In genomic region chr22:36152088-36152487, GRCh38 we compare ENCODE assay signal across 20 cellular contexts. TPM values are rescaled to one million over a fixed set of nuclear protein-coding genes. Genes with fewer than 3 reads are reported as not detected.
DNase-seq lines count a peak whose midpoint lies in the region; ATAC-seq and TF ChIP-seq lines count a peak whose summit lies in the region.
"Had no signal": no experiment of that assay in that cellular context is flagged by ENCODE, and none has a peak within 500 bp of the region (broad histone marks: within the 10 kb centered on the region; RNA-seq: fewer than 3 reads in every experiment).

No MANE protein-coding gene starts in this region.

- no peak for TF ChIP-seq EP300 in esophagus muscularis mucosa (IDR thresholded peaks at IDR 0.05)

- H3K4me3 Mint-ChIP-seq in activated naive CD8-positive, alpha-beta T cell: peak overlapping the region; percentile 64
- H3K4me3 Mint-ChIP-seq in activated naive CD8-positive, alpha-beta T cell treated with anti-CD3 and anti-CD28 coated beads for 36 hours: no peak overlapping the region
- peak overlapping the region in 2 of 4 donors; percentile 37 to 43 for H3K4me3 Mint-ChIP-seq in IgD-negative memory B cell
- H3K4me3 Mint-ChIP-seq: endodermal cell, neural crest cell had no signal

- H3K36me3 ChIP-seq in esophagus muscularis mucosa: peaks cover 0 to 27% (median 17%) of the 10 kb centered on the region in 4 donors
- H3K36me3 ChIP-seq in thymus (ENCODE audit: control insufficient read depth, insufficient read depth): peaks cover 12% of the 10 kb centered on the region

- H3K27me3 ChIP-seq in esophagus muscularis mucosa (no peaks in the 10 kb centered on the region), thymus (ENCODE audit: control insufficient read depth, insufficient read depth) (no peaks in the 10 kb centered on the region)
- H3K27me3 ChIP-seq: upper lobe of left lung had no signal

- H3K9me3 ChIP-seq in esophagus muscularis mucosa (no peaks in the 10 kb centered on the region), thymus (ENCODE audit: control insufficient read depth) (no peaks in the 10 kb centered on the region)
- H3K9me3 ChIP-seq: Caco-2, upper lobe of left lung had no signal

- H3K27ac Mint-ChIP-seq in activated naive CD8-positive, alpha-beta T cell: peak overlapping the region; percentile 100
- H3K27ac Mint-ChIP-seq in activated naive CD8-positive, alpha-beta T cell treated with anti-CD3 and anti-CD28 coated beads for 36 hours: no peak overlapping the region
- H3K27ac Mint-ChIP-seq in IgD-negative memory B cell: peak overlapping the region in 2 of 3 donors; percentile 76 to 86
- H3K27ac Mint-ChIP-seq: endodermal cell had no signal

- 81% methylated on average over 3 of the region's 3 CpGs for WGBS in esophagus muscularis mucosa
- WGBS in thymus: 97% methylated on average over 3 of the region's 3 CpGs

- ATAC-seq in HG02870 (IDR thresholded peaks at IDR 0.05; ENCODE audit: unreplicated experiment): no peak

- H3K27ac ChIP-seq in esophagus muscularis mucosa (replicated peaks in 1 of 4) (peak overlapping the region; percentile 55 to 78 (median 68)), thymus (ENCODE audit: low read depth) (peak overlapping the region; percentile 26), caudate nucleus (ENCODE audit: low read depth, low read length) (no peak overlapping the region)

- H3K4me1 ChIP-seq in esophagus muscularis mucosa (peaks cover 69 to 84% (median 78%) of the 10 kb centered on the region in 4 donors), thymus (ENCODE audit: control insufficient read depth, insufficient read depth, low read length) (peaks cover 14% of the 10 kb centered on the region)

- H3K4me3 ChIP-seq in esophagus muscularis mucosa (no peak overlapping the region), thymus (ENCODE audit: low read length) (no peak overlapping the region)
- H3K4me3 ChIP-seq: upper lobe of left lung had no signal

- no peaks in the 10 kb centered on the region for H3K27me3 Mint-ChIP-seq in activated naive CD8-positive, alpha-beta T cell
- no peaks in the 10 kb centered on the region for H3K27me3 Mint-ChIP-seq in activated naive CD8-positive, alpha-beta T cell treated with anti-CD3 and anti-CD28 coated beads for 36 hours
- H3K27me3 Mint-ChIP-seq in IgD-negative memory B cell: no peaks in the 10 kb centered on the region

- intact Hi-C loops in esophagus muscularis mucosa (cut with DNase I): no loop called here

- no peak for TF ChIP-seq POLR2A in esophagus muscularis mucosa (IDR thresholded peaks at IDR 0.05; ENCODE audit: low read depth)

- peaks cover 82% of the 10 kb centered on the region for H3K4me1 Mint-ChIP-seq in activated naive CD8-positive, alpha-beta T cell (ENCODE audit: low read depth)
- peaks cover 68% of the 10 kb centered on the region for H3K4me1 Mint-ChIP-seq in activated naive CD8-positive, alpha-beta T cell treated with anti-CD3 and anti-CD28 coated beads for 36 hours
- peaks cover 22 to 40% (median 34%) of the 10 kb centered on the region in 3 donors for H3K4me1 Mint-ChIP-seq in IgD-negative memory B cell

- H3K9me3 Mint-ChIP-seq in activated naive CD8-positive, alpha-beta T cell (ENCODE audit: low read depth): peaks cover 4% of the 10 kb centered on the region
- H3K9me3 Mint-ChIP-seq in activated naive CD8-positive, alpha-beta T cell treated with anti-CD3 and anti-CD28 coated beads for 36 hours: peaks cover 8% of the 10 kb centered on the region
- H3K9me3 Mint-ChIP-seq in IgD-negative memory B cell: peaks cover 0 to 2% (median 0%) of the 10 kb centered on the region in 3 donors
- H3K9me3 Mint-ChIP-seq: neural crest cell had no signal

- H3K36me3 Mint-ChIP-seq in activated naive CD8-positive, alpha-beta T cell: peaks cover 17% of the 10 kb centered on the region
- H3K36me3 Mint-ChIP-seq in activated naive CD8-positive, alpha-beta T cell treated with anti-CD3 and anti-CD28 coated beads for 36 hours: peaks cover 49% of the 10 kb centered on the region
- peaks cover 6% of the 10 kb centered on the region for H3K36me3 Mint-ChIP-seq in IgD-negative memory B cell

- DNase-seq in activated naive CD8-positive, alpha-beta T cell treated with anti-CD3 and anti-CD28 coated beads for 36 hours: no peak
- DNase-seq in esophagus muscularis mucosa (ENCODE audit: extremely low spot score) (no peak), caudate nucleus (lab: John Stamatoyannopoulos, UW) (no peak)
- DNase-seq: activated CD4-positive, alpha-beta T cell treated with anti-CD3 and anti-CD28 coated beads for 4 hours; activated T-cell treated with anti-CD3 and anti-CD28 coated beads, Interleukin-2, amount 50 U/mL, for 48 hours; aorta; Caco-2; endodermal cell; mesenchymal stem cell; NCI-H1436 treated with DMSO at 0.1 percent for 48 hours; NCI-H2227 treated with DMSO at 0.1 percent for 48 hours; stimulated activated CD4-positive, alpha-beta T cell treated with anti-CD3 and anti-CD28 coated beads, Interleukin-12 subunit alpha, Interleukin-12 subunit beta, amount 100 ng/mL, for 4 hours had no signal

- no peak for TF ChIP-seq CTCF in esophagus muscularis mucosa (IDR thresholded peaks at IDR 0.05)

RNA-seq across cellular contexts. Expression of gene APOL3, which starts 8.5 kb away (rescaled TPM):
- 10 to 100 TPM; 55.0 to 56.3 TPM for total RNA-seq in activated naive CD8-positive, alpha-beta T cell treated with anti-CD3 and anti-CD28 coated beads for 36 hours
- 52.0 TPM for polyA plus RNA-seq in IgD-negative memory B cell
- total RNA-seq in esophagus muscularis mucosa: 10 to 100 TPM; 36.5 to 76.3 (median 52.8) TPM
- 42.6 TPM for polyA plus RNA-seq in thymus
- total RNA-seq: Caco-2, neural crest cell had no signal

RNA-seq across cellular contexts. Expression of gene APOL4, which starts 49.5 kb away (rescaled TPM):
- total RNA-seq in activated naive CD8-positive, alpha-beta T cell treated with anti-CD3 and anti-CD28 coated beads for 36 hours: under 1 TPM; 0.70 to 0.95 TPM
- not detected for polyA plus RNA-seq in IgD-negative memory B cell
- 10 to 100 TPM in 1 of 4 donors, 1 to 10 TPM in 2, under 1 TPM in 1; 0.19 to 24.7 (median 1.6) TPM for total RNA-seq in esophagus muscularis mucosa
- 53.0 TPM for polyA plus RNA-seq in thymus
- total RNA-seq: Caco-2, endodermal cell, MCF 10A, neural crest cell, SK-MEL-5 had no signal
